Comparison of ENCODE assay signal across 26 cellular contexts in the genomic region with DNA sequence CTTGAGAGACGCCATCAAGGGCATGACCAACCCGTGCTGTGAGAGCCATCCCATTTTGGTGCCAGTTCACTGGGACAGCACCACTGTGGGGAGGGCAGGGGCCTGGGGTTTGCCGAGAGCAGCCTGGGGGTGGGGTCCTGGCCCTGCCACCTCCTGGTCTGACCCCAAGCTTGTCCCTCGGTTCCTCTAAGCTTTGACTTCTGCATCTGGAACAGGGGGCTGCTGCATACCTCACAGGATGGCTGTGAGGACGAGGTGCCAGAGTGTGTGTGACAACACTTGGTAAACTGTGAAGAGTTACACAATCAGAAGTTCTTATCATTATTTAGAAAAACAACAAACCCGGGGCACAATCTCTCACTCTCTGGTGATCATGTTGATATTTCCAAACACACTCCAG.
DNase-seq lines count a peak whose midpoint lies in the region; ATAC-seq, FAIRE-seq and TF ChIP-seq lines count a peak whose summit lies in the region.
"Had no signal": no experiment of that assay in that cellular context is flagged by ENCODE, and none has a peak within 500 bp of the region (broad histone marks: within the 10 kb centered on the region; RNA-seq: fewer than 3 reads in every experiment).

No MANE protein-coding gene starts in this region.

- ATAC-seq in right lobe of liver, result peak; percentile 17 to 88 (median 43)
- no peak for ATAC-seq in HepG2
- peak; percentile 34 to 60 (median 54) for ATAC-seq in natural killer cell
- ATAC-seq: A549, GM12878, GM23338, HCT116 had no signal

- no peak overlapping the region for H3K9ac ChIP-seq in HepG2 (ENCODE audit: insufficient read depth, low read depth, low read length)
- H3K9ac ChIP-seq: BLaER1 treated with 17β-estradiol and CSF1 and Interleukin-3, amounts not matched to agents 10 nM and 100 nM had no signal

- no peak overlapping the region for H2AFZ ChIP-seq in HepG2 (ENCODE audit: low read length)
- H2AFZ ChIP-seq: GM23338 had no signal

- peaks cover 16 to 23% of the 10 kb centered on the region in 2 donors for H3K27me3 Mint-ChIP-seq in natural killer cell (ENCODE audit: low read depth in 2 of 2)

- WGBS in right lobe of liver (ENCODE audit: insufficient coverage, low coverage, low lambda C conversion rate, missing lambda C conversion rate), result 0% methylated on average over 3 of the region's 6 CpGs
- 0% methylated on average over 3 of the region's 6 CpGs for WGBS in HepG2 (ENCODE audit: low lambda C conversion rate)

- no peaks in the 10 kb centered on the region for H3K36me3 ChIP-seq in right lobe of liver
- no peaks in the 10 kb centered on the region for H3K36me3 ChIP-seq in HepG2 (replicated peaks in 1 of 2; ENCODE audit: control insufficient read depth in 1 of 2, insufficient read depth in 2 of 2, low read length in 2 of 2)
- H3K36me3 ChIP-seq: BE2C; BLaER1 treated with 17β-estradiol and CSF1 and Interleukin-3, amounts not matched to agents 10 nM and 100 nM had no signal

- H3K4me1 Mint-ChIP-seq in natural killer cell, result peaks cover 0 to 11% of the 10 kb centered on the region in 2 donors
- H3K4me1 Mint-ChIP-seq: CD14-positive monocyte; CD8-positive, alpha-beta memory T cell had no signal

- H3K4me3 ChIP-seq in right lobe of liver (no peak overlapping the region), HepG2 (replicated peaks in 1 of 3; ENCODE audit: insufficient read depth in 1 of 3, low read depth in 2 of 3, low read length in 3 of 3) (no peak overlapping the region)
- H3K4me3 ChIP-seq: A549; BLaER1 treated with 17β-estradiol and CSF1 and Interleukin-3, amounts not matched to agents 10 nM and 100 nM; GM12878; GM23338 had no signal

- CTCF ChIA-PET in HepG2 (lab: Yijun Ruan, JAX; ENCODE audit: low intra/inter-chr PET ratio, low total read pairs), result no interaction called here

- POLR2A ChIA-PET in HepG2 (lab: Yijun Ruan, JAX), result no interaction called here

- no peak overlapping the region for H3K27ac Mint-ChIP-seq in natural killer cell
- H3K27ac Mint-ChIP-seq: CD14-positive monocyte; CD4-positive, alpha-beta T cell; GM23338 had no signal

- H3K9me3 Mint-ChIP-seq in natural killer cell, result no peaks in the 10 kb centered on the region
- H3K9me3 Mint-ChIP-seq: CD4-positive, alpha-beta T cell had no signal

- H3K79me2 ChIP-seq in HepG2 (ENCODE audit: insufficient read depth, low read length), result no peaks in the 10 kb centered on the region

- intact Hi-C loops in right lobe of liver (cut with DNase I), result no loop called here
- intact Hi-C loops in HepG2 (cut with micrococcal nuclease; ENCODE audit: unreplicated experiment), result no loop called here
- intact Hi-C loops in natural killer cell (cut with micrococcal nuclease), result no loop called here
- intact Hi-C loops in posterior vena cava (cut with DNase I), result no loop called here

- no peak for TF ChIP-seq EP300 in HepG2 (IDR thresholded peaks at IDR 0.05; ENCODE audit: low read depth in 2 of 2, low read length in 2 of 2)
- no peak for TF ChIP-seq EP300 in HepG2 (CRISPR knock-in tag; IDR thresholded peaks at IDR 0.05; ENCODE audit: borderline replicate concordance)

- H3K4me3 Mint-ChIP-seq in natural killer cell, result no peak overlapping the region
- H3K4me3 Mint-ChIP-seq: CD4-positive, alpha-beta T cell; CD8-positive, alpha-beta memory T cell; GM23338; H9 had no signal

- H3K4me1 ChIP-seq in right lobe of liver, result no peaks in the 10 kb centered on the region
- H3K4me1 ChIP-seq in HepG2 (ENCODE audit: insufficient read depth, low read length), result no peaks in the 10 kb centered on the region
- H3K4me1 ChIP-seq: A549, BE2C had no signal

- in situ Hi-C loops in HepG2 (cut with HindIII; ENCODE audit: extremely low pct_ligation_motif_present, low pct_unique_long_range_greater_than_20kb), result no loop called here

- H3K27me3 ChIP-seq in right lobe of liver (no peaks in the 10 kb centered on the region), HepG2 (ENCODE audit: control insufficient read depth in 1 of 2, insufficient read depth in 2 of 2, low read length in 2 of 2) (peaks cover 2 to 24% of the 10 kb centered on the region in 2 experiments; a peak in 4 of 5 replicates)
- H3K27me3 ChIP-seq: BE2C; BLaER1 treated with 17β-estradiol and CSF1 and Interleukin-3, amounts not matched to agents 10 nM and 100 nM had no signal

- no peak for TF ChIP-seq POLR2A in right lobe of liver (IDR thresholded peaks at IDR 0.05)
- no peak for TF ChIP-seq POLR2A in HepG2 (IDR thresholded peaks at IDR 0.05; ENCODE audit: insufficient read depth in 1 of 2, low read depth in 2 of 2, low read length in 2 of 2)

- H3K4me2 ChIP-seq in HepG2 (ENCODE audit: low read depth, low read length), result no peak overlapping the region
- H3K4me2 ChIP-seq: A549, GM23338 had no signal

- FAIRE-seq in HepG2 (lab: Jason Lieb, UNC), result no peak
- FAIRE-seq: A549, D721Med, GM12878, GM19239 had no signal

- DNase-seq in right lobe of liver, result no peak
- DNase-seq in HepG2 (ENCODE audit: low spot score), result no peak
- no peak for DNase-seq in natural killer cell
- DNase-seq in posterior vena cava (ENCODE audit: low spot score), result peak; percentile 48
- DNase-seq in NCI-H345 (lab: John Stamatoyannopoulos, UW), result no peak
- DNase-seq in GM20000 (ENCODE audit: low spot score), result no peak
- no peak for DNase-seq in NAMALWA (ENCODE audit: low spot score)
- DNase-seq: 8988T; ACHN; AML-193; BE2C; CD4-positive, alpha-beta T cell; CD8-positive, alpha-beta memory T cell; DMS 273 treated with DMSO at 0.1 percent for 48 hours; DMS79; EL; GDM1; H9 had no signal

- H3K9me3 ChIP-seq in right lobe of liver (no peaks in the 10 kb centered on the region), HepG2 (ENCODE audit: low read length) (peaks cover 10% of the 10 kb centered on the region)
- H3K9me3 ChIP-seq: BE2C had no signal

- no peaks in the 10 kb centered on the region for H4K20me1 ChIP-seq in HepG2 (ENCODE audit: insufficient read depth, low read length)
- H4K20me1 ChIP-seq: BLaER1 treated with 17β-estradiol and CSF1 and Interleukin-3, amounts not matched to agents 10 nM and 100 nM had no signal

- H3K36me3 Mint-ChIP-seq in natural killer cell, result no peaks in the 10 kb centered on the region
- H3K36me3 Mint-ChIP-seq: CD14-positive monocyte; CD8-positive, alpha-beta memory T cell had no signal

- TF ChIP-seq CTCF in right lobe of liver (IDR thresholded peaks at IDR 0.05) (no peak), HepG2 (CRISPR knock-in tag; IDR thresholded peaks at IDR 0.05) (no peak), natural killer cell (IDR thresholded peaks at IDR 0.05) (no peak), GM20000 (IDR thresholded peaks at IDR 0.05; ENCODE audit: extremely low read depth, missing control alignments) (no peak)

- H3K27ac ChIP-seq in right lobe of liver (no peak overlapping the region), HepG2 (ENCODE audit: extremely low read length, insufficient read depth, low read length) (no peak overlapping the region)
- H3K27ac ChIP-seq: A549; BLaER1 treated with 17β-estradiol and CSF1 and Interleukin-3, amounts not matched to agents 10 nM and 100 nM had no signal

- TF ChIP-seq RAD21 in HepG2 (CRISPR knock-in tag; IDR thresholded peaks at IDR 0.05), result no peak

- BruUV-seq in HepG2 (replicated peaks; lab: Mats Ljungman, UMichigan), result no TSS peak

TF ChIP-seq in HepG2, 621 proteins besides CTCF, POLR2A, EP300 and RAD21:
- no peak for TF ChIP-seq HOXA7 (CRISPR knock-in tag; IDR thresholded peaks at IDR 0.05)
- no peak for TF ChIP-seq CEBPG (CRISPR knock-in tag; IDR thresholded peaks at IDR 0.05)
- TF ChIP-seq ZFY (CRISPR knock-in tag; IDR thresholded peaks at IDR 0.05), result no peak
- TF ChIP-seq ZNF83 (CRISPR knock-in tag; IDR thresholded peaks at IDR 0.05; ENCODE audit: borderline replicate concordance), result no peak
- TF ChIP-seq NFIC (IDR thresholded peaks at IDR 0.05; ENCODE audit: low read length), result no peak
TF ChIP-seq in HepG2: peak in this region for 0.
